Comparison of ENCODE assay signal across 2 cellular contexts in genomic region chr17:18261146-18261515, GRCh38.
TF ChIP-seq lines count a peak whose summit lies in the region.

No MANE protein-coding gene starts in this region.

TF ChIP-seq in WTC11, 78 proteins besides CTCF, POLR2A, EP300 and RAD21:
- TF ChIP-seq, protein P1, sequence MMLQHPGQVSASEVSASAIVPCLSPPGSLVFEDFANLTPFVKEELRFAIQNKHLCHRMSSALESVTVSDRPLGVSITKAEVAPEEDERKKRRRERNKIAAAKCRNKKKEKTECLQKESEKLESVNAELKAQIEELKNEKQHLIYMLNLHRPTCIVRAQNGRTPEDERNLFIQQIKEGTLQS (CRISPR knock-in tag; conservative IDR thresholded peaks at IDR 0.05) = no peak
- TF ChIP-seq SP1 (CRISPR knock-in tag; conservative IDR thresholded peaks at IDR 0.05) = no peak

TF ChIP-seq in endothelial cell of umbilical vein, 7 proteins besides CTCF, POLR2A, EP300 and RAD21:
- no peak for TF ChIP-seq JUN (IDR thresholded peaks at IDR 0.05; ENCODE audit: borderline replicate concordance, insufficient read depth, insufficient read length, low read depth)
- TF ChIP-seq POLR2AphosphoS5 (IDR thresholded peaks at IDR 0.05; ENCODE audit: insufficient read depth, low read depth, low read length) = no peak
- no peak for TF ChIP-seq MYC (IDR thresholded peaks at IDR 0.05; ENCODE audit: low read depth, low read length)
- no peak for TF ChIP-seq GATA2 (IDR thresholded peaks at IDR 0.05; ENCODE audit: insufficient read depth, insufficient read length, low read depth, low read length)
- no peak for TF ChIP-seq EZH2 (IDR thresholded peaks at IDR 0.05; ENCODE audit: borderline replicate concordance, low read depth, low read length, severe bottlenecking)
- no peak for TF ChIP-seq MAX (IDR thresholded peaks at IDR 0.05; ENCODE audit: insufficient read depth, insufficient read length)
- no peak for TF ChIP-seq FOS (IDR thresholded peaks at IDR 0.05; ENCODE audit: borderline replicate concordance, insufficient read depth, low read length)
TF ChIP-seq in endothelial cell of umbilical vein: peak in this region for 0.
